1 cellular context compared by ENCODE assay signal in the genomic region with DNA sequence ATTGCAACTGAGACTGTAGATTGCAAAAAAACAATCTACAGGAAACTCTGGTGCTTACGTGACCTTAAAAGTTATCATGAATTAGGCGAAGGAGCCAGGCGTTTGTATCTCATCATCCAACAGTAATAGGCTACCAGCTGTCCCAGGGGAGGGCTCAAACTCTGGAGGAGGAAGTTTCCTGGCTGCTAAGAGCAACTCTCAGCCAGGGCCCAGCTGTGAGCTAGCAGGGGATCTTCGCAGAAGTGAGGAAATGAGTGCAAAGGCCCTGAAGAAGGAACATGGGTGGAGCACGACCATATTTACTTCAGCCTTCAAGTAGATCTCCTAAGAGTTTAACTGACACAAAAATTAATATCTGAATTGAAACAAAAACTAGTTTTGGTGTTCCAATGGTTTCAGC.
TF ChIP-seq lines count a peak whose summit lies in the region.

No MANE protein-coding gene starts in this region.

TF ChIP-seq in GM23338, 12 proteins besides CTCF, POLR2A, EP300 and RAD21 (continued from another document):
- no peak for TF ChIP-seq JUNB (IDR thresholded peaks at IDR 0.05; ENCODE audit: unreplicated experiment)
- no peak for TF ChIP-seq ZNF331 (CRISPR knock-in tag; IDR thresholded peaks at IDR 0.05; ENCODE audit: low read depth)
- no peak for TF ChIP-seq ZNF114 (CRISPR knock-in tag; IDR thresholded peaks at IDR 0.05)
- TF ChIP-seq, protein P1, sequence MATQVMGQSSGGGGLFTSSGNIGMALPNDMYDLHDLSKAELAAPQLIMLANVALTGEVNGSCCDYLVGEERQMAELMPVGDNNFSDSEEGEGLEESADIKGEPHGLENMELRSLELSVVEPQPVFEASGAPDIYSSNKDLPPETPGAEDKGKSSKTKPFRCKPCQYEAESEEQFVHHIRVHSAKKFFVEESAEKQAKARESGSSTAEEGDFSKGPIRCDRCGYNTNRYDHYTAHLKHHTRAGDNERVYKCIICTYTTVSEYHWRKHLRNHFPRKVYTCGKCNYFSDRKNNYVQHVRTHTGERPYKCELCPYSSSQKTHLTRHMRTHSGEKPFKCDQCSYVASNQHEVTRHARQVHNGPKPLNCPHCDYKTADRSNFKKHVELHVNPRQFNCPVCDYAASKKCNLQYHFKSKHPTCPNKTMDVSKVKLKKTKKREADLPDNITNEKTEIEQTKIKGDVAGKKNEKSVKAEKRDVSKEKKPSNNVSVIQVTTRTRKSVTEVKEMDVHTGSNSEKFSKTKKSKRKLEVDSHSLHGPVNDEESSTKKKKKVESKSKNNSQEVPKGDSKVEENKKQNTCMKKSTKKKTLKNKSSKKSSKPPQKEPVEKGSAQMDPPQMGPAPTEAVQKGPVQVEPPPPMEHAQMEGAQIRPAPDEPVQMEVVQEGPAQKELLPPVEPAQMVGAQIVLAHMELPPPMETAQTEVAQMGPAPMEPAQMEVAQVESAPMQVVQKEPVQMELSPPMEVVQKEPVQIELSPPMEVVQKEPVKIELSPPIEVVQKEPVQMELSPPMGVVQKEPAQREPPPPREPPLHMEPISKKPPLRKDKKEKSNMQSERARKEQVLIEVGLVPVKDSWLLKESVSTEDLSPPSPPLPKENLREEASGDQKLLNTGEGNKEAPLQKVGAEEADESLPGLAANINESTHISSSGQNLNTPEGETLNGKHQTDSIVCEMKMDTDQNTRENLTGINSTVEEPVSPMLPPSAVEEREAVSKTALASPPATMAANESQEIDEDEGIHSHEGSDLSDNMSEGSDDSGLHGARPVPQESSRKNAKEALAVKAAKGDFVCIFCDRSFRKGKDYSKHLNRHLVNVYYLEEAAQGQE (IDR thresholded peaks at IDR 0.05; ENCODE audit: unreplicated experiment): no peak
- no peak for TF ChIP-seq EZH2 (IDR thresholded peaks at IDR 0.05; ENCODE audit: low read depth, unreplicated experiment)
- no peak for TF ChIP-seq STAT1 (IDR thresholded peaks at IDR 0.05; ENCODE audit: unreplicated experiment)
- no peak for TF ChIP-seq NANOG (IDR thresholded peaks at IDR 0.05; ENCODE audit: borderline replicate concordance)
TF ChIP-seq in GM23338: peak in this region for 0.
